16 cellular contexts compared by ENCODE assay signal in genomic region chr12:132469423-132469822, GRCh38. TPM values are rescaled to one million over a fixed set of nuclear protein-coding genes. Genes with fewer than 3 reads are reported as not detected.
DNase-seq lines count a peak whose midpoint lies in the region; ATAC-seq and TF ChIP-seq lines count a peak whose summit lies in the region.
"Had no signal": no experiment of that assay in that cellular context is flagged by ENCODE, and none has a peak within 500 bp of the region (broad histone marks: within the 10 kb centered on the region; RNA-seq: fewer than 3 reads in every experiment).

No MANE protein-coding gene starts in this region.

- no peaks in the 10 kb centered on the region for H3K36me3 Mint-ChIP-seq in T-helper 1 cell treated with Interleukin-12 subunit alpha and Interleukin-12 subunit beta and Interleukin-4 antibody, amounts not matched to agents 30 μg/mL and 1 μg/mL, for 36 hours (ENCODE audit: low read depth)
- peaks cover 0 to 6% of the 10 kb centered on the region in 2 donors for H3K36me3 Mint-ChIP-seq in naive B cell
- H3K36me3 Mint-ChIP-seq: type B pancreatic cell had no signal

- TF ChIP-seq POLR2A in uterus (IDR thresholded peaks at IDR 0.05), result no peak

- no TSS peak for BruUV-seq in Panc1 (replicated peaks; lab: Mats Ljungman, UMichigan)

- H3K27me3 ChIP-seq in Panc1 (ENCODE audit: control insufficient read depth, insufficient read depth, low read length) (no peaks in the 10 kb centered on the region), heart right ventricle (peaks cover 0 to 37% (median 26%) of the 10 kb centered on the region in 7 donors), uterus (peaks cover 0 to 9% of the 10 kb centered on the region in 2 donors)
- H3K27me3 ChIP-seq: cardiac muscle cell had no signal

- H3K4me1 ChIP-seq in Panc1 (ENCODE audit: control insufficient read depth, insufficient read depth, low read length) (peaks cover 33% of the 10 kb centered on the region), heart right ventricle (peaks cover 0 to 11% (median 0%) of the 10 kb centered on the region in 9 donors), uterus (no peaks in the 10 kb centered on the region)

- peaks cover 20% of the 10 kb centered on the region for H3K27me3 Mint-ChIP-seq in T-helper 1 cell treated with Interleukin-12 subunit alpha and Interleukin-12 subunit beta and Interleukin-4 antibody, amounts not matched to agents 30 μg/mL and 1 μg/mL, for 36 hours (ENCODE audit: low read depth)
- no peaks in the 10 kb centered on the region for H3K27me3 Mint-ChIP-seq in naive B cell

- ATAC-seq in GM21723 (IDR thresholded peaks at IDR 0.05; ENCODE audit: unreplicated experiment), result peak; percentile 53
- no peak for ATAC-seq in Panc1
- ATAC-seq in naive B cell (ENCODE audit: low read depth in 2 of 2), result peak; percentile 52 to 56
- no peak for ATAC-seq in heart right ventricle

- no peak overlapping the region for H3K27ac Mint-ChIP-seq in T-helper 1 cell treated with Interleukin-12 subunit alpha and Interleukin-12 subunit beta and Interleukin-4 antibody, amounts not matched to agents 30 μg/mL and 1 μg/mL, for 36 hours
- peak overlapping the region; percentile 53 to 98 (median 95) for H3K27ac Mint-ChIP-seq in naive B cell
- H3K27ac Mint-ChIP-seq: type B pancreatic cell had no signal

- CTCF ChIA-PET in Panc1 (lab: Charles Lee), result no interaction called here

- TF ChIP-seq CTCF in Panc1 (IDR thresholded peaks at IDR 0.05) (no peak), heart right ventricle (IDR thresholded peaks at IDR 0.05) (no peak), uterus (IDR thresholded peaks at IDR 0.05) (no peak)

- no peaks in the 10 kb centered on the region for H3K36me3 ChIP-seq in Panc1 (ENCODE audit: control insufficient read depth, insufficient read depth, low read length)
- no peaks in the 10 kb centered on the region for H3K36me3 ChIP-seq in heart right ventricle
- no peaks in the 10 kb centered on the region for H3K36me3 ChIP-seq in uterus
- H3K36me3 ChIP-seq: cardiac muscle cell had no signal

- intact Hi-C loops in Panc1 (cut with micrococcal nuclease; ENCODE audit: unreplicated experiment), result no loop called here
- intact Hi-C loops in heart right ventricle (cut with DNase I), result no loop called here
- intact Hi-C loops in uterus (cut with DNase I; ENCODE audit: low total_unique reads), result no loop called here

- H3K4me1 Mint-ChIP-seq in T-helper 1 cell treated with Interleukin-12 subunit alpha and Interleukin-12 subunit beta and Interleukin-4 antibody, amounts not matched to agents 30 μg/mL and 1 μg/mL, for 36 hours (ENCODE audit: low read depth), result peaks cover 15% of the 10 kb centered on the region
- H3K4me1 Mint-ChIP-seq in naive B cell, result peaks cover 43 to 52% (median 47%) of the 10 kb centered on the region in 3 donors

- H3K4me3 ChIP-seq in Panc1 (ENCODE audit: low read depth in 2 of 2, low read length in 2 of 2) (no peak overlapping the region), heart right ventricle (no peak overlapping the region), uterus (no peak overlapping the region)
- H3K4me3 ChIP-seq: cardiac muscle cell, smooth muscle cell had no signal

- H3K9me3 Mint-ChIP-seq in T-helper 1 cell treated with Interleukin-12 subunit alpha and Interleukin-12 subunit beta and Interleukin-4 antibody, amounts not matched to agents 30 μg/mL and 1 μg/mL, for 36 hours, result no peaks in the 10 kb centered on the region
- peaks cover 0 to 5% (median 0%) of the 10 kb centered on the region in 7 donors for H3K9me3 Mint-ChIP-seq in naive B cell
- H3K9me3 Mint-ChIP-seq: type B pancreatic cell had no signal

- H3K27ac ChIP-seq in Panc1 (ENCODE audit: low read length), result peak overlapping the region; percentile 5; the same call in 1 of the 2 replicates
- H3K27ac ChIP-seq in heart right ventricle, result no peak overlapping the region
- H3K27ac ChIP-seq in uterus, result no peak overlapping the region
- H3K27ac ChIP-seq: cardiac muscle cell, epithelial cell of prostate, WERI-Rb-1 had no signal

- H3K4me3 Mint-ChIP-seq in T-helper 1 cell treated with Interleukin-12 subunit alpha and Interleukin-12 subunit beta and Interleukin-4 antibody, amounts not matched to agents 30 μg/mL and 1 μg/mL, for 36 hours, result peak overlapping the region; percentile 6
- peak overlapping the region; percentile 69 to 93 (median 78) for H3K4me3 Mint-ChIP-seq in naive B cell
- H3K4me3 Mint-ChIP-seq: type B pancreatic cell had no signal

- 31 to 42% methylated on average over 9 of the region's 9 CpGs for WGBS in heart right ventricle, 2 donors

- no peaks in the 10 kb centered on the region for H3K9me3 ChIP-seq in Panc1 (ENCODE audit: control insufficient read depth, insufficient read depth, low read depth, low read length)
- H3K9me3 ChIP-seq in heart right ventricle, result no peaks in the 10 kb centered on the region
- no peaks in the 10 kb centered on the region for H3K9me3 ChIP-seq in uterus

- DNase-seq in T-helper 1 cell, result no peak
- no peak for DNase-seq in Panc1 (ENCODE audit: low read depth, low spot score)
- peak; percentile 73 for DNase-seq in naive B cell
- no peak for DNase-seq in heart right ventricle
- DNase-seq in NCI-H2107 (lab: John Stamatoyannopoulos, UW), result no peak
- no peak for DNase-seq in uterus
- DNase-seq: 8988T, hippocampal formation, NCI-H345, WERI-Rb-1 had no signal

- POLR2A ChIA-PET in Panc1 (lab: Charles Lee), result no interaction called here

- in situ Hi-C loops in Panc1 (cut with HindIII; ENCODE audit: low pct_unique_long_range_greater_than_20kb, low sequenced_read_pairs), result no loop called here

RNA-seq across cellular contexts. Expression of gene FBRSL1, which starts 20.5 kb away (rescaled TPM):
- total RNA-seq in Panc1 (2021; ENCODE audit: unreplicated experiment) (104 TPM), heart right ventricle (10 to 100 TPM; 42.3 to 90.6 (median 48.0) TPM), uterus (10 to 100 TPM in 2 of 4 donors, 1 to 10 TPM in 2; 2.9 to 59.1 (median 31.8) TPM)
- polyA plus RNA-seq in Panc1 (2012; ENCODE audit: insufficient read length), result 132 TPM
- polyA plus RNA-seq in naive B cell (ENCODE audit: low read depth in 6 of 6) (1 to 10 TPM in 5 of 6 donors, under 1 TPM in 1; 0.60 to 5.8 (median 2.9) TPM), heart right ventricle (10 to 100 TPM; 28.1 to 39.9 TPM)

Comparison
In these comparisons a context has a peak if more than half of its experiments do, and no peak if none do; other contexts are left out.
1. ATAC-seq: peak in GM21723 (single experiment) and naive B cell (2 of 2); none in Panc1 (single experiment) and heart right ventricle (0 of 8).